Comparison of ENCODE assay signal across 2 cellular contexts in genomic region chr11:74535371-74536118, GRCh38.
TF ChIP-seq lines count a peak whose summit lies in the region.

No MANE protein-coding gene starts in this region.

TF ChIP-seq in GM23338, 12 proteins besides CTCF, POLR2A, EP300 and RAD21:
- TF ChIP-seq EZH2 (IDR thresholded peaks at IDR 0.05; ENCODE audit: low read depth, unreplicated experiment): no peak
- no peak for TF ChIP-seq REST (IDR thresholded peaks at IDR 0.05; ENCODE audit: unreplicated experiment)
- TF ChIP-seq POLR2AphosphoS5 (IDR thresholded peaks at IDR 0.05; ENCODE audit: low read depth): no peak
- TF ChIP-seq, protein P1, sequence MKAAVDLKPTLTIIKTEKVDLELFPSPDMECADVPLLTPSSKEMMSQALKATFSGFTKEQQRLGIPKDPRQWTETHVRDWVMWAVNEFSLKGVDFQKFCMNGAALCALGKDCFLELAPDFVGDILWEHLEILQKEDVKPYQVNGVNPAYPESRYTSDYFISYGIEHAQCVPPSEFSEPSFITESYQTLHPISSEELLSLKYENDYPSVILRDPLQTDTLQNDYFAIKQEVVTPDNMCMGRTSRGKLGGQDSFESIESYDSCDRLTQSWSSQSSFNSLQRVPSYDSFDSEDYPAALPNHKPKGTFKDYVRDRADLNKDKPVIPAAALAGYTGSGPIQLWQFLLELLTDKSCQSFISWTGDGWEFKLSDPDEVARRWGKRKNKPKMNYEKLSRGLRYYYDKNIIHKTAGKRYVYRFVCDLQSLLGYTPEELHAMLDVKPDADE (IDR thresholded peaks at IDR 0.05): no peak
- TF ChIP-seq EZH2phosphoT487 (IDR thresholded peaks at IDR 0.05; ENCODE audit: unreplicated experiment): no peak
- no peak for TF ChIP-seq ZNF331 (CRISPR knock-in tag; IDR thresholded peaks at IDR 0.05; ENCODE audit: low read depth)
- no peak for TF ChIP-seq STAT1 (IDR thresholded peaks at IDR 0.05; ENCODE audit: unreplicated experiment)
- no peak for TF ChIP-seq NANOG (IDR thresholded peaks at IDR 0.05; ENCODE audit: borderline replicate concordance)
- no peak for TF ChIP-seq ZNF114 (CRISPR knock-in tag; IDR thresholded peaks at IDR 0.05)
- no peak for TF ChIP-seq JUNB (IDR thresholded peaks at IDR 0.05; ENCODE audit: unreplicated experiment)
- TF ChIP-seq ZNF462 (CRISPR knock-in tag; IDR thresholded peaks at IDR 0.05): no peak
- TF ChIP-seq CREB1 (CRISPR knock-in tag; IDR thresholded peaks at IDR 0.05; ENCODE audit: low read depth): no peak
TF ChIP-seq in GM23338: peak in this region for 0.

TF ChIP-seq in K562, 482 proteins besides CTCF, POLR2A, EP300 and RAD21:
- TF ChIP-seq ZNF121 (CRISPR knock-in tag; conservative IDR thresholded peaks at IDR 0.05): 0 out of 2 replicates have a peak, but pooled peaks have one; percentile 12
- TF ChIP-seq, protein P2, sequence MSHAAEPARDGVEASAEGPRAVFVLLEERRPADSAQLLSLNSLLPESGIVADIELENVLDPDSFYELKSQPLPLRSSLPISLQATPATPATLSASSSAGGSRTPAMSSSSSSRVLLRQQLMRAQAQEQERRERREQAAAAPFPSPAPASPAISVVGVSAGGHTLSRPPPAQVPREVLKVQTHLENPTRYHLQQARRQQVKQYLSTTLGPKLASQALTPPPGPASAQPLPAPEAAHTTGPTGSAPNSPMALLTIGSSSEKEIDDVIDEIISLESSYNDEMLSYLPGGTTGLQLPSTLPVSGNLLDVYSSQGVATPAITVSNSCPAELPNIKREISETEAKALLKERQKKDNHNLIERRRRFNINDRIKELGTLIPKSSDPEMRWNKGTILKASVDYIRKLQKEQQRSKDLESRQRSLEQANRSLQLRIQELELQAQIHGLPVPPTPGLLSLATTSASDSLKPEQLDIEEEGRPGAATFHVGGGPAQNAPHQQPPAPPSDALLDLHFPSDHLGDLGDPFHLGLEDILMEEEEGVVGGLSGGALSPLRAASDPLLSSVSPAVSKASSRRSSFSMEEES (CRISPR knock-in tag; IDR thresholded peaks at IDR 0.05): no peak
